ENCODE assay signal across 1 cellular context in genomic region chr19:15222738-15223648, GRCh38.
TF ChIP-seq lines count a peak whose summit lies in the region.

No MANE protein-coding gene starts in this region.

TF ChIP-seq in HEK293, 187 proteins besides CTCF, POLR2A, EP300 and RAD21 (continued from another document):
- TF ChIP-seq PBX3 (CRISPR knock-in tag; IDR thresholded peaks at IDR 0.05) (no peak), EGR2 (tag by site-specific recombination; IDR thresholded peaks at IDR 0.05; ENCODE audit: low read depth) (peak; percentile 62), ZSCAN5A (tag by site-specific recombination; IDR thresholded peaks at IDR 0.05) (no peak), ZBTB8A (tag by site-specific recombination; IDR thresholded peaks at IDR 0.05) (0 out of 2 replicates have a peak, but pooled peaks have one; percentile 21), ZNF561 (tag by site-specific recombination; IDR thresholded peaks at IDR 0.05; ENCODE audit: borderline replicate concordance) (peak; percentile 93; the same call in 1 of the 2 replicates), ZNF610 (tag by site-specific recombination; IDR thresholded peaks at IDR 0.05; ENCODE audit: borderline replicate concordance) (no peak), PRDM1 (tag by site-specific recombination; IDR thresholded peaks at IDR 0.05) (peak; percentile 77), ZFHX2 (tag by site-specific recombination; conservative IDR thresholded peaks at IDR 0.05) (peak; percentile 65), RBAK (tag by site-specific recombination; IDR thresholded peaks at IDR 0.05) (no peak), ZNF514 (tag by site-specific recombination; IDR thresholded peaks at IDR 0.05) (no peak), ZBTB26 (tag by site-specific recombination; optimal IDR thresholded peaks at IDR 0.05) (peak; percentile 40), KLF8 (tag by site-specific recombination; IDR thresholded peaks at IDR 0.05) (no peak; the same call in 1 of the 2 replicates), ZNF132 (tag by site-specific recombination; IDR thresholded peaks at IDR 0.05; ENCODE audit: borderline replicate concordance) (no peak), ZFP37 (tag by site-specific recombination; IDR thresholded peaks at IDR 0.05) (no peak), GLI2 (tag by site-specific recombination; IDR thresholded peaks at IDR 0.05; ENCODE audit: borderline replicate concordance, low read depth) (no peak), ZNF350 (tag by site-specific recombination; IDR thresholded peaks at IDR 0.05) (no peak), ZNF529 (tag by site-specific recombination; IDR thresholded peaks at IDR 0.05; ENCODE audit: insufficient replicate concordance) (no peak), ZFP69B (tag by site-specific recombination; IDR thresholded peaks at IDR 0.05) (no peak), PRDM10 (tag by site-specific recombination; IDR thresholded peaks at IDR 0.05) (no peak), KLF1 (tag by site-specific recombination; IDR thresholded peaks at IDR 0.05) (peak; percentile 35; the same call in 1 of the 2 replicates), OSR2 (tag by site-specific recombination; IDR thresholded peaks at IDR 0.05) (no peak), ZNF24 (tag by site-specific recombination; IDR thresholded peaks at IDR 0.05) (peak; percentile 90), ZNF391 (tag by site-specific recombination; IDR thresholded peaks at IDR 0.05; ENCODE audit: borderline replicate concordance, low read depth) (no peak), ZNF223 (tag by site-specific recombination; IDR thresholded peaks at IDR 0.05) (no peak), IKZF3 (tag by site-specific recombination; IDR thresholded peaks at IDR 0.05) (no peak), GLIS1 (tag by site-specific recombination; IDR thresholded peaks at IDR 0.05) (peak; percentile 40; the same call in 1 of the 2 replicates), ZNF10 (tag by site-specific recombination; IDR thresholded peaks at IDR 0.05) (no peak), ZNF416 (tag by site-specific recombination; IDR thresholded peaks at IDR 0.05) (no peak), HOXA7 (CRISPR knock-in tag; IDR thresholded peaks at IDR 0.05; ENCODE audit: borderline replicate concordance) (no peak), ZNF510 (tag by site-specific recombination; IDR thresholded peaks at IDR 0.05; ENCODE audit: insufficient replicate concordance) (no peak), SP3 (tag by site-specific recombination; IDR thresholded peaks at IDR 0.05) (peak; percentile 58), ZNF362 (tag by site-specific recombination; IDR thresholded peaks at IDR 0.05) (peak; percentile 94), ZNF768 (tag by site-specific recombination; IDR thresholded peaks at IDR 0.05) (no peak), ZNF19 (tag by site-specific recombination; IDR thresholded peaks at IDR 0.05; ENCODE audit: low read depth) (no peak), ZSCAN16 (tag by site-specific recombination; IDR thresholded peaks at IDR 0.05) (no peak), ZNF335 (tag by site-specific recombination; conservative IDR thresholded peaks at IDR 0.05) (peak; percentile 100), ZBTB17 (tag by site-specific recombination; IDR thresholded peaks at IDR 0.05) (peak; percentile 55), ZNF324 (tag by site-specific recombination; IDR thresholded peaks at IDR 0.05) (no peak), ZNF138 (tag by site-specific recombination; IDR thresholded peaks at IDR 0.05; ENCODE audit: borderline replicate concordance) (no peak), FEZF1 (tag by site-specific recombination; IDR thresholded peaks at IDR 0.05) (no peak), ZNF366 (tag by site-specific recombination; conservative IDR thresholded peaks at IDR 0.05) (peak; percentile 85), HOXC10 (CRISPR knock-in tag; IDR thresholded peaks at IDR 0.05) (no peak), ZNF624 (tag by site-specific recombination; IDR thresholded peaks at IDR 0.05) (no peak), ZNF449 (tag by site-specific recombination; IDR thresholded peaks at IDR 0.05) (no peak)
- TF ChIP-seq, protein P1, sequence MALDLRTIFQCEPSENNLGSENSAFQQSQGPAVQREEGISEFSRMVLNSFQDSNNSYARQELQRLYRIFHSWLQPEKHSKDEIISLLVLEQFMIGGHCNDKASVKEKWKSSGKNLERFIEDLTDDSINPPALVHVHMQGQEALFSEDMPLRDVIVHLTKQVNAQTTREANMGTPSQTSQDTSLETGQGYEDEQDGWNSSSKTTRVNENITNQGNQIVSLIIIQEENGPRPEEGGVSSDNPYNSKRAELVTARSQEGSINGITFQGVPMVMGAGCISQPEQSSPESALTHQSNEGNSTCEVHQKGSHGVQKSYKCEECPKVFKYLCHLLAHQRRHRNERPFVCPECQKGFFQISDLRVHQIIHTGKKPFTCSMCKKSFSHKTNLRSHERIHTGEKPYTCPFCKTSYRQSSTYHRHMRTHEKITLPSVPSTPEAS (tag by site-specific recombination; IDR thresholded peaks at IDR 0.05): no peak
- TF ChIP-seq, protein P2, sequence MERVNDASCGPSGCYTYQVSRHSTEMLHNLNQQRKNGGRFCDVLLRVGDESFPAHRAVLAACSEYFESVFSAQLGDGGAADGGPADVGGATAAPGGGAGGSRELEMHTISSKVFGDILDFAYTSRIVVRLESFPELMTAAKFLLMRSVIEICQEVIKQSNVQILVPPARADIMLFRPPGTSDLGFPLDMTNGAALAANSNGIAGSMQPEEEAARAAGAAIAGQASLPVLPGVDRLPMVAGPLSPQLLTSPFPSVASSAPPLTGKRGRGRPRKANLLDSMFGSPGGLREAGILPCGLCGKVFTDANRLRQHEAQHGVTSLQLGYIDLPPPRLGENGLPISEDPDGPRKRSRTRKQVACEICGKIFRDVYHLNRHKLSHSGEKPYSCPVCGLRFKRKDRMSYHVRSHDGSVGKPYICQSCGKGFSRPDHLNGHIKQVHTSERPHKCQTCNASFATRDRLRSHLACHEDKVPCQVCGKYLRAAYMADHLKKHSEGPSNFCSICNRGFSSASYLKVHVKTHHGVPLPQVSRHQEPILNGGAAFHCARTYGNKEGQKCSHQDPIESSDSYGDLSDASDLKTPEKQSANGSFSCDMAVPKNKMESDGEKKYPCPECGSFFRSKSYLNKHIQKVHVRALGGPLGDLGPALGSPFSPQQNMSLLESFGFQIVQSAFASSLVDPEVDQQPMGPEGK (tag by site-specific recombination; IDR thresholded peaks at IDR 0.05): 0 out of 2 replicates have a peak, but pooled peaks have one; percentile 72
- TF ChIP-seq, protein P3, sequence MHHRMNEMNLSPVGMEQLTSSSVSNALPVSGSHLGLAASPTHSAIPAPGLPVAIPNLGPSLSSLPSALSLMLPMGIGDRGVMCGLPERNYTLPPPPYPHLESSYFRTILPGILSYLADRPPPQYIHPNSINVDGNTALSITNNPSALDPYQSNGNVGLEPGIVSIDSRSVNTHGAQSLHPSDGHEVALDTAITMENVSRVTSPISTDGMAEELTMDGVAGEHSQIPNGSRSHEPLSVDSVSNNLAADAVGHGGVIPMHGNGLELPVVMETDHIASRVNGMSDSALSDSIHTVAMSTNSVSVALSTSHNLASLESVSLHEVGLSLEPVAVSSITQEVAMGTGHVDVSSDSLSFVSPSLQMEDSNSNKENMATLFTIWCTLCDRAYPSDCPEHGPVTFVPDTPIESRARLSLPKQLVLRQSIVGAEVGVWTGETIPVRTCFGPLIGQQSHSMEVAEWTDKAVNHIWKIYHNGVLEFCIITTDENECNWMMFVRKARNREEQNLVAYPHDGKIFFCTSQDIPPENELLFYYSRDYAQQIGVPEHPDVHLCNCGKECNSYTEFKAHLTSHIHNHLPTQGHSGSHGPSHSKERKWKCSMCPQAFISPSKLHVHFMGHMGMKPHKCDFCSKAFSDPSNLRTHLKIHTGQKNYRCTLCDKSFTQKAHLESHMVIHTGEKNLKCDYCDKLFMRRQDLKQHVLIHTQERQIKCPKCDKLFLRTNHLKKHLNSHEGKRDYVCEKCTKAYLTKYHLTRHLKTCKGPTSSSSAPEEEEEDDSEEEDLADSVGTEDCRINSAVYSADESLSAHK (tag by site-specific recombination; IDR thresholded peaks at IDR 0.05): no peak
